Comparison of ENCODE assay signal across 1 cellular context in genomic region chr1:234607091-234608025, GRCh38.
TF ChIP-seq lines count a peak whose summit lies in the region.

No MANE protein-coding gene starts in this region.

TF ChIP-seq in GM12878, 131 proteins besides CTCF, POLR2A, EP300 and RAD21 (continued from another document):
- TF ChIP-seq ETV6 (conservative IDR thresholded peaks at IDR 0.05 in 1 of 2, IDR thresholded peaks at IDR 0.05 in 1 of 2; ENCODE audit: borderline replicate concordance in 1 of 2, low read depth in 1 of 2) = peak in 1 of 2 experiments; percentile 87; a peak in 2 of 4 replicates
- no peak for TF ChIP-seq STAT3 (IDR thresholded peaks at IDR 0.05; ENCODE audit: low read depth, low read length)
- TF ChIP-seq HDGF (IDR thresholded peaks at IDR 0.05) = peak; percentile 57; the same call in 1 of the 2 replicates
- peak; percentile 74 for TF ChIP-seq MEF2B (IDR thresholded peaks at IDR 0.05; ENCODE audit: partially characterized antibody, poor library complexity, severe bottlenecking)
- no peak for TF ChIP-seq SMAD1 (IDR thresholded peaks at IDR 0.05; ENCODE audit: low read depth, partially characterized antibody)
- no peak for TF ChIP-seq BCL11A (IDR thresholded peaks at IDR 0.05; ENCODE audit: low read depth, low read length)
- TF ChIP-seq, protein P1, sequence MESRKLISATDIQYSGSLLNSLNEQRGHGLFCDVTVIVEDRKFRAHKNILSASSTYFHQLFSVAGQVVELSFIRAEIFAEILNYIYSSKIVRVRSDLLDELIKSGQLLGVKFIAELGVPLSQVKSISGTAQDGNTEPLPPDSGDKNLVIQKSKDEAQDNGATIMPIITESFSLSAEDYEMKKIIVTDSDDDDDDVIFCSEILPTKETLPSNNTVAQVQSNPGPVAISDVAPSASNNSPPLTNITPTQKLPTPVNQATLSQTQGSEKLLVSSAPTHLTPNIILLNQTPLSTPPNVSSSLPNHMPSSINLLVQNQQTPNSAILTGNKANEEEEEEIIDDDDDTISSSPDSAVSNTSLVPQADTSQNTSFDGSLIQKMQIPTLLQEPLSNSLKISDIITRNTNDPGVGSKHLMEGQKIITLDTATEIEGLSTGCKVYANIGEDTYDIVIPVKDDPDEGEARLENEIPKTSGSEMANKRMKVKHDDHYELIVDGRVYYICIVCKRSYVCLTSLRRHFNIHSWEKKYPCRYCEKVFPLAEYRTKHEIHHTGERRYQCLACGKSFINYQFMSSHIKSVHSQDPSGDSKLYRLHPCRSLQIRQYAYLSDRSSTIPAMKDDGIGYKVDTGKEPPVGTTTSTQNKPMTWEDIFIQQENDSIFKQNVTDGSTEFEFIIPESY (IDR thresholded peaks at IDR 0.05) = no peak
- TF ChIP-seq FOS (IDR thresholded peaks at IDR 0.05; ENCODE audit: borderline replicate concordance, extremely low read depth, insufficient read length) = no peak
- TF ChIP-seq SMC3 (IDR thresholded peaks at IDR 0.05; ENCODE audit: borderline replicate concordance, low read length) = peak; percentile 11; the same call in 1 of the 2 replicates
- no peak for TF ChIP-seq NBN (IDR thresholded peaks at IDR 0.05)
- no peak for TF ChIP-seq MTA3 (IDR thresholded peaks at IDR 0.05; ENCODE audit: borderline replicate concordance, low read length)
- peak; percentile 61; the same call in 1 of the 2 replicates for TF ChIP-seq PAX8 (IDR thresholded peaks at IDR 0.05)
- TF ChIP-seq BCLAF1 (IDR thresholded peaks at IDR 0.05) = 0 out of 2 replicates have a peak, but pooled peaks have one; percentile 46
- TF ChIP-seq POLR2AphosphoS2 (IDR thresholded peaks at IDR 0.05; ENCODE audit: low read depth, low read length) = peak; percentile 21; the same call in 1 of the 2 replicates
